9 cellular contexts compared by ENCODE assay signal in genomic region chr1:24364975-24365678, GRCh38. TPM values are rescaled to one million over a fixed set of nuclear protein-coding genes. Genes with fewer than 3 reads are reported as not detected.
DNase-seq lines count a peak whose midpoint lies in the region; ATAC-seq, FAIRE-seq and TF ChIP-seq lines count a peak whose summit lies in the region.
"Had no signal": no experiment of that assay in that cellular context is flagged by ENCODE, and none has a peak within 500 bp of the region (broad histone marks: within the 10 kb centered on the region; RNA-seq: fewer than 3 reads in every experiment).

No MANE protein-coding gene starts in this region.

- H3K79me2 ChIP-seq in endothelial cell of umbilical vein (ENCODE audit: control insufficient read depth, insufficient read depth, low read length), result no peaks in the 10 kb centered on the region

- no peaks in the 10 kb centered on the region for H4K20me1 ChIP-seq in endothelial cell of umbilical vein (replicated peaks; ENCODE audit: control insufficient read depth, extremely low read depth, insufficient read depth, low read length)

- H3K4me1 ChIP-seq in endothelial cell of umbilical vein (ENCODE audit: control insufficient read depth, extremely low read depth, insufficient read depth, low read length), result no peaks in the 10 kb centered on the region

- POLR2A ChIA-PET in endothelial cell of umbilical vein (lab: Charles Lee), result no interaction called here

- in situ Hi-C loops in Caki2 (cut with HindIII; ENCODE audit: low pct_unique_long_range_greater_than_20kb, low sequenced_read_pairs), result no loop called here

- ATAC-seq in HG03378 (IDR thresholded peaks at IDR 0.05; ENCODE audit: unreplicated experiment), result no peak

- CTCF ChIA-PET in endothelial cell of umbilical vein (lab: Charles Lee), result interaction anchor here (1.0 kb wide), 1 partner anchor 16 kb away, joined by 3 read pairs; no protein-coding TSS in a partner anchor

- TF ChIP-seq CTCF in endothelial cell of umbilical vein (IDR thresholded peaks at IDR 0.05; ENCODE audit: extremely low read depth in 1 of 2, insufficient read depth in 1 of 2, low read depth in 1 of 2, low read length in 2 of 2), result no peak

- no peak overlapping the region for H3K27ac ChIP-seq in endothelial cell of umbilical vein (ENCODE audit: insufficient read depth, low read depth, low read length)

- H3K36me3 ChIP-seq in endothelial cell of umbilical vein (ENCODE audit: control insufficient read depth in 2 of 2, extremely low read depth in 1 of 2, insufficient read depth in 2 of 2, low read length in 2 of 2), result no peaks in the 10 kb centered on the region

- intact Hi-C loops in endothelial cell of umbilical vein (cut with micrococcal nuclease), result no loop called here

- H2AFZ ChIP-seq in endothelial cell of umbilical vein (ENCODE audit: low read depth, low read length), result no peak overlapping the region

- H3K9ac ChIP-seq in endothelial cell of umbilical vein (replicated peaks; ENCODE audit: extremely low read depth, insufficient read depth, low read length), result no peak overlapping the region

- no peaks in the 10 kb centered on the region for H3K9me1 ChIP-seq in endothelial cell of umbilical vein (replicated peaks; ENCODE audit: control insufficient read depth, extremely low read depth, insufficient read depth, low read length)

- no peak for TF ChIP-seq POLR2A in endothelial cell of umbilical vein (IDR thresholded peaks at IDR 0.05; ENCODE audit: low read depth, low read length)

- H3K4me2 ChIP-seq in endothelial cell of umbilical vein (ENCODE audit: insufficient read depth, low read length), result no peak overlapping the region

- DNase-seq in Caki2 (ENCODE audit: low read depth) (peak; percentile 54), GOT3 (lab: John Stamatoyannopoulos, UW) (peak; percentile 10), RKO (ENCODE audit: low spot score) (peak; percentile 90), endothelial cell of umbilical vein (ENCODE audit: low read depth, low spot score) (peak; percentile 4), NCI-H1930 (lab: John Stamatoyannopoulos, UW) (no peak), DMS79 (lab: John Stamatoyannopoulos, UW) (no peak)
- DNase-seq in stimulated activated CD4-positive, alpha-beta T cell treated with anti-CD3 and anti-CD28 coated beads, TNF-alpha, amount 100 ng/mL, for 48 hours (ENCODE audit: low read depth in 3 of 3), result peak; percentile 15 to 43 (median 37)

- dilution Hi-C loops in endothelial cell of umbilical vein (cut with MboI; ENCODE audit: extremely low pct_ligation_motif_present, low sequenced_read_pairs), result no loop called here

- no peak for FAIRE-seq in endothelial cell of umbilical vein (lab: Jason Lieb, UNC)

- H3K27me3 ChIP-seq in endothelial cell of umbilical vein (ENCODE audit: control insufficient read depth in 2 of 2, insufficient read depth in 2 of 2, low read length in 2 of 2), result no peaks in the 10 kb centered on the region

- no TSS peak for BruUV-seq in endothelial cell of umbilical vein (replicated peaks; lab: Mats Ljungman, UMichigan)

- no peak overlapping the region for H3K4me3 ChIP-seq in endothelial cell of umbilical vein (replicated peaks in 1 of 3; ENCODE audit: insufficient read depth in 1 of 3, low read depth in 1 of 3, low read length in 3 of 3)

- no peaks in the 10 kb centered on the region for H3K9me3 ChIP-seq in endothelial cell of umbilical vein (replicated peaks; ENCODE audit: control insufficient read depth, insufficient read depth, low read length)

TF ChIP-seq in endothelial cell of umbilical vein, 7 proteins besides CTCF, POLR2A, EP300 and RAD21:
- TF ChIP-seq POLR2AphosphoS5 (IDR thresholded peaks at IDR 0.05; ENCODE audit: insufficient read depth, low read depth, low read length) (no peak), JUN (IDR thresholded peaks at IDR 0.05; ENCODE audit: borderline replicate concordance, insufficient read depth, insufficient read length, low read depth) (peak; percentile 22), FOS (IDR thresholded peaks at IDR 0.05; ENCODE audit: borderline replicate concordance, insufficient read depth, low read length) (peak; percentile 39)

RNA-seq across cellular contexts. Expression of gene GRHL3, which starts 46.0 kb away (rescaled TPM):
- total RNA-seq in Caki2 (2014; rRNA removed; shearing (Covaris generic); ENCODE audit: low replicate concordance), result 0.03 and 0.26 TPM in 2 replicates
- total RNA-seq in endothelial cell of umbilical vein, result not detected in 2 replicates
- not detected in 2 replicates for polyA plus RNA-seq in endothelial cell of umbilical vein
- polyA plus RNA-seq in endothelial cell of umbilical vein (2011; cell fraction: cytosol; rRNA removed), result not detected in 2 replicates
- polyA plus RNA-seq in endothelial cell of umbilical vein (2011; cell fraction: nucleus; rRNA removed), result not detected in 2 replicates
- not detected in 2 replicates for polyA plus RNA-seq in endothelial cell of umbilical vein (2012)
- polyA minus RNA-seq in endothelial cell of umbilical vein, result not detected in 2 replicates
- polyA minus RNA-seq in endothelial cell of umbilical vein (2011; cell fraction: cytosol; rRNA and poly(A)+ RNA removed), result not detected
- not detected in 2 replicates for polyA minus RNA-seq in endothelial cell of umbilical vein (2011; cell fraction: nucleus; rRNA and poly(A)+ RNA removed)
- total RNA-seq: glomerular endothelial cell had no signal

RNA-seq across cellular contexts. Expression of gene STPG1, which starts 48.5 kb away (rescaled TPM):
- 7.7 and 9.3 TPM in 2 replicates for total RNA-seq in Caki2 (2014; rRNA removed; shearing (Covaris generic); ENCODE audit: low replicate concordance)
- 5.9 and 10.2 TPM in 2 replicates for total RNA-seq in endothelial cell of umbilical vein
- polyA plus RNA-seq in endothelial cell of umbilical vein, result 5.6 and 6.3 TPM in 2 replicates
- polyA plus RNA-seq in endothelial cell of umbilical vein (2011; cell fraction: cytosol; rRNA removed), result 6.7 and 7.1 TPM in 2 replicates
- 5.6 and 7.1 TPM in 2 replicates for polyA plus RNA-seq in endothelial cell of umbilical vein (2011; cell fraction: nucleus; rRNA removed)
- 5.3 and 5.4 TPM in 2 replicates for polyA plus RNA-seq in endothelial cell of umbilical vein (2012)
- 2.6 and 3.9 TPM in 2 replicates for polyA minus RNA-seq in endothelial cell of umbilical vein
- 2.3 TPM for polyA minus RNA-seq in endothelial cell of umbilical vein (2011; cell fraction: cytosol; rRNA and poly(A)+ RNA removed)
- 3.9 and 5.6 TPM in 2 replicates for polyA minus RNA-seq in endothelial cell of umbilical vein (2011; cell fraction: nucleus; rRNA and poly(A)+ RNA removed)

RNA-seq across cellular contexts. Expression of gene NIPAL3, which starts 50.5 kb away (rescaled TPM):
- total RNA-seq in Caki2 (2014; rRNA removed; shearing (Covaris generic); ENCODE audit: low replicate concordance), result 10.4 and 11.8 TPM in 2 replicates
- 14.8 and 16.0 TPM in 2 replicates for total RNA-seq in endothelial cell of umbilical vein
- polyA plus RNA-seq in endothelial cell of umbilical vein, result 15.1 and 15.5 TPM in 2 replicates
- 11.1 and 12.2 TPM in 2 replicates for polyA plus RNA-seq in endothelial cell of umbilical vein (2011; cell fraction: cytosol; rRNA removed)
- polyA plus RNA-seq in endothelial cell of umbilical vein (2011; cell fraction: nucleus; rRNA removed), result 10.2 and 11.1 TPM in 2 replicates
- 15.9 and 18.7 TPM in 2 replicates for polyA plus RNA-seq in endothelial cell of umbilical vein (2012)
- polyA minus RNA-seq in endothelial cell of umbilical vein, result 31.4 and 37.3 TPM in 2 replicates
- polyA minus RNA-seq in endothelial cell of umbilical vein (2011; cell fraction: cytosol; rRNA and poly(A)+ RNA removed), result 11.9 TPM
- polyA minus RNA-seq in endothelial cell of umbilical vein (2011; cell fraction: nucleus; rRNA and poly(A)+ RNA removed), result 8.0 and 10.2 TPM in 2 replicates

Comparison
In these comparisons a context has a peak if more than half of its experiments do, and no peak if none do; other contexts are left out.
1. DNase-seq: peak in Caki2 (single experiment), GOT3 (single experiment), RKO (single experiment), endothelial cell of umbilical vein (single experiment) and stimulated activated CD4-positive, alpha-beta T cell treated with anti-CD3 and anti-CD28 coated beads, TNF-alpha, amount 100 ng/mL, for 48 hours (3 of 3); none in NCI-H1930 (0 of 2) and DMS79 (single experiment).